Comparison of ENCODE assay signal across 24 cellular contexts in genomic region chr1:30316056-30316455, GRCh38.
"Had no signal": no experiment of that assay in that cellular context is flagged by ENCODE, and none has a peak within 500 bp of the region (broad histone marks: within the 10 kb centered on the region; RNA-seq: fewer than 3 reads in every experiment).

No MANE protein-coding gene starts in this region.

- H3K27ac ChIP-seq: brain microvascular endothelial cell, cardiac muscle cell, Peyer's patch, RWPE1, VCaP had no signal

- DNase-seq: activated CD4-positive, alpha-beta T cell treated with anti-CD3 and anti-CD28 coated beads, Interleukin-2, amount 10 ng/mL, durations not matched to agents 7 days and 5 days; activated CD4-positive, CD25-positive, alpha-beta regulatory T cell; activated gamma-delta T cell; activated naive CD4-positive, alpha-beta T cell treated with anti-CD3 and anti-CD28 coated beads for 36 hours; activated T-cell treated with anti-CD3 and anti-CD28 coated beads for 4 hours; activated T-cell treated with anti-CD3 and anti-CD28 coated beads, Interleukin-2, amount 50 U/mL, for 48 hours; amygdala; KG1; NCI-H1092; NCI-H1417; NCI-H1930; NCI-H345; NCI-H510A; NCI-H526 treated with DMSO at 0.1 percent for 48 hours; Peyer's patch; Right ventricle myocardium superior had no signal

- H3K4me3 ChIP-seq: cardiac muscle cell, Peyer's patch had no signal

- H3K36me3 Mint-ChIP-seq: activated naive CD8-positive, alpha-beta T cell; IgD-negative memory B cell had no signal

- H3K27ac Mint-ChIP-seq: activated CD4-positive, alpha-beta T cell treated with anti-CD3 and anti-CD28 coated beads, Interleukin-2, amount 10 ng/mL, durations not matched to agents 7 days and 5 days; activated CD8-positive, alpha-beta T cell treated with anti-CD3 and anti-CD28 coated beads for 36 hours; activated naive CD4-positive, alpha-beta T cell treated with anti-CD3 and anti-CD28 coated beads for 36 hours; activated naive CD8-positive, alpha-beta T cell; activated T-helper 17 cell treated with anti-CD3 and anti-CD28 coated beads, Interleukin-2, amount 50 U/mL, for 72 hours had no signal

- H3K4me1 ChIP-seq: Peyer's patch had no signal

- H3K27me3 Mint-ChIP-seq: activated CD8-positive, alpha-beta T cell treated with anti-CD3 and anti-CD28 coated beads for 36 hours had no signal

- H3K4me1 Mint-ChIP-seq: activated CD4-positive, alpha-beta T cell treated with anti-CD3 and anti-CD28 coated beads, Interleukin-2, amount 10 ng/mL, durations not matched to agents 7 days and 5 days; activated T-helper 17 cell treated with anti-CD3 and anti-CD28 coated beads, Interleukin-2, amount 50 U/mL, for 72 hours had no signal

- ATAC-seq: activated CD8-positive, alpha-beta T cell treated with anti-CD3 and anti-CD28 coated beads for 36 hours; activated T-helper 17 cell treated with anti-CD3 and anti-CD28 coated beads, Interleukin-2, amount 50 U/mL, for 72 hours had no signal

- H3K27me3 ChIP-seq: brain microvascular endothelial cell, cardiac muscle cell, Peyer's patch had no signal

- H3K9me3 Mint-ChIP-seq: activated CD4-positive, alpha-beta T cell treated with anti-CD3 and anti-CD28 coated beads, Interleukin-2, amount 10 ng/mL, durations not matched to agents 7 days and 5 days; activated CD8-positive, alpha-beta T cell treated with anti-CD3 and anti-CD28 coated beads for 36 hours; activated naive CD4-positive, alpha-beta T cell treated with anti-CD3 and anti-CD28 coated beads for 36 hours; activated T-helper 17 cell treated with anti-CD3 and anti-CD28 coated beads, Interleukin-2, amount 50 U/mL, for 72 hours had no signal

- H3K36me3 ChIP-seq: brain microvascular endothelial cell, cardiac muscle cell, Peyer's patch had no signal

- H3K9me3 ChIP-seq: Peyer's patch had no signal

- H3K4me3 Mint-ChIP-seq: activated CD4-positive, alpha-beta T cell treated with anti-CD3 and anti-CD28 coated beads, Interleukin-2, amount 10 ng/mL, durations not matched to agents 7 days and 5 days; activated CD8-positive, alpha-beta T cell treated with anti-CD3 and anti-CD28 coated beads for 36 hours; activated naive CD4-positive, alpha-beta T cell treated with anti-CD3 and anti-CD28 coated beads for 36 hours; activated naive CD8-positive, alpha-beta T cell; activated T-helper 17 cell treated with anti-CD3 and anti-CD28 coated beads, Interleukin-2, amount 50 U/mL, for 72 hours; IgD-negative memory B cell had no signal
